24 cellular contexts compared by ENCODE assay signal in the genomic region with DNA sequence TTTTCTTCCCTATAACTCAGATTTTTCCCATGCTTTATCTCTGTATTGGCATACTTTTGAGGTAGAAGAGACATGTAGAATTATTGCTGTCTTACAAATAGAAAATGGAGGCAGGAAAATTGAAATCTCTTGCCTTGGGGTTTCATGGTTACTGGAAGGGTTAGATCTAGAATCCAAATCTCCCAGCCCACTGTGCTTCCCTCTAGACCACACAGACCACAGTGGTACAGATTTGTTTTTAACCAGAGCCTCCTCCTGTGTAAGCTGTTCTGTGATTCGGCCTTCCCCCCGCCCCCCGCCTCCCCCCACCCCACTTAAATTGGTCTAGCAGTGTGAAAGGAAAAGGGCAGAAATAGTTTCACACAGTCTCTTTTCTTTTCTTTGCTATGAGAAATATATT.
"Had no signal": no experiment of that assay in that cellular context is flagged by ENCODE, and none has a peak within 500 bp of the region (broad histone marks: within the 10 kb centered on the region; RNA-seq: fewer than 3 reads in every experiment).

No MANE protein-coding gene starts in this region.

- H3K4me1 Mint-ChIP-seq: IgD-negative memory B cell had no signal

- H3K27ac Mint-ChIP-seq: IgD-negative memory B cell had no signal

- H3K27ac ChIP-seq: KMS-11, SJSA1, SK-N-MC had no signal

- H3K4me3 ChIP-seq: K562, SJSA1, SK-N-MC had no signal

- ATAC-seq: HepG2, K562 had no signal

- H3K36me3 ChIP-seq: SJSA1 had no signal

- DNase-seq: Kasumi-1, MM.1S, NCI-H1092 treated with DMSO at 0.1 percent for 48 hours, NCI-H1436, NCI-H187, NCI-H2029, NCI-H2081 treated with DMSO at 0.1 percent for 48 hours, NCI-H2171, NCI-H226, NCI-H446, NCI-H510A, NCI-H524 treated with DMSO at 0.1 percent for 48 hours, NCI-H69, NCI-H774, Right ventricle myocardium superior, RPMI8226, SIG-M5 had no signal

- H3K9me3 ChIP-seq: SJSA1 had no signal

- H3K4me2 ChIP-seq: KMS-11 had no signal

- H3K9ac ChIP-seq: KMS-11 had no signal

- H3K27me3 ChIP-seq: SJSA1 had no signal

- FAIRE-seq: HepG2, K562, RCC 7860 had no signal

- H3K4me3 Mint-ChIP-seq: IgD-negative memory B cell had no signal

- H3K27me3 Mint-ChIP-seq: IgD-negative memory B cell had no signal
